In the genomic region with DNA sequence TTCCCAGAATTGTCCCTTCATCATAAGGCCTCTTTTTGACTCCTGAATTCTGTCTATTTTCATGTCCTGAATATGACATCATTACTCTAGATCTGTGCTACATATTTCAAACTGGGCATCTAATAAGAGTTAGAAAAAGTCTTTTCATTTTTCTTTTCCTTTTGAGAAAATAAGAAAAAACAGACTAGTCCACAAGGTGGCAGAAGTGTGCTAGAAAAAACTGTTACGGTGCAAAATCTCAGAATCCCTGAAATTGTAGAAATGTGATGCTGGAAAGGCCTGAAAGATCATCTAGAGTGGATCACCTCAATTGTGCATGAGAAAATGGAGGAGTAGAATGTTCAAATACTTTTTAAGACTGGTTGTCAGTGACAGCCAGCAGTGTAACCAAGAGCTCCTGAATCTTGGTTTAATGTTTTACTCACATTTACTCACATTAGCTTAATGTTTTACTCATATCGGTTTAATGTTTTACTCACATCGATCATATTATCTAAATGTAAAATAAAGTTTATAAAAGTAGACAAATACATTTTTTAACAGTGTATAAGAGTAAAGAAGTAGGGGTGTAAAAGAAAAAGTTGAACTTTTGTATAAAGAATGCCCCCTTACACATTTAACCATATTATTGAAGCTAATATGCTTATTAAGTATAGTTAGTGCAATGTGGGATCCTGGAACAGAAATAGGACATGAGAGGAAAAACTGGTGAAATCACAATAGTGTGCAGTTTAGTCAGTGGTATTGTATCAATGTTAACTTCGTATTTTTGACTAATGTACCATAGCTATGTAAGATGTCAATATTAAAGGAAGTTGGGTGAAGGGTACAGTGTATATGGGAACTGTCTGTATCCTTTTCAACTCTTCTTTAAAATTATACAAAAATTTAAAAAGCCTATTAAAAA, we compare ENCODE assay signal across 9 cellular contexts. TPM values are rescaled to one million over a fixed set of nuclear protein-coding genes. Genes with fewer than 3 reads are reported as not detected.
DNase-seq lines count a peak whose midpoint lies in the region; ATAC-seq and TF ChIP-seq lines count a peak whose summit lies in the region.
"Had no signal": no experiment of that assay in that cellular context is flagged by ENCODE, and none has a peak within 500 bp of the region (broad histone marks: within the 10 kb centered on the region; RNA-seq: fewer than 3 reads in every experiment).

No MANE protein-coding gene starts in this region.

- H3K36me3 ChIP-seq in endodermal cell (ENCODE audit: control insufficient read depth, insufficient read depth, low read length) (no peaks in the 10 kb centered on the region), parathyroid adenoma (ENCODE audit: control insufficient read depth, insufficient read depth, low read length) (no peaks in the 10 kb centered on the region)

- no peak overlapping the region for H3K4me2 ChIP-seq in parathyroid adenoma (ENCODE audit: low read length)

- H3K36me3 Mint-ChIP-seq in endodermal cell (ENCODE audit: low read depth): no peaks in the 10 kb centered on the region
- H3K36me3 Mint-ChIP-seq: CD4-positive, alpha-beta memory T cell had no signal

- H3K4me1 ChIP-seq in endodermal cell (ENCODE audit: control insufficient read depth, insufficient read depth, low read length) (no peaks in the 10 kb centered on the region), parathyroid adenoma (no peaks in the 10 kb centered on the region)

- WGBS in endodermal cell (ENCODE audit: insufficient coverage in 1 of 2, insufficient read length in 1 of 2), 2 experiments: 61 to 77% methylated on average over 2 of the region's 4 CpGs

- TF ChIP-seq CTCF in endodermal cell (conservative IDR thresholded peaks at IDR 0.05) (peak; percentile 75), parathyroid adenoma (IDR thresholded peaks at IDR 0.05) (peak; percentile 35)

- no peaks in the 10 kb centered on the region for H3K4me1 Mint-ChIP-seq in endodermal cell

- DNase-seq in NCI-H1694 treated with DMSO at 0.1 percent for 48 hours (lab: John Stamatoyannopoulos, UW) (peak; percentile 3), NCI-H1694 (lab: John Stamatoyannopoulos, UW) (no peak), NCI-H2227 (lab: John Stamatoyannopoulos, UW; ENCODE audit: unreplicated experiment) (peak; percentile 39), endodermal cell (no peak)
- no peak for DNase-seq in activated CD8-positive, alpha-beta memory T cell treated with anti-CD3 and anti-CD28 coated beads, Interleukin-2, amount 50 U/mL, for 48 hours

- H3K79me2 ChIP-seq in parathyroid adenoma: no peaks in the 10 kb centered on the region

- no peak overlapping the region for H3K27ac Mint-ChIP-seq in endodermal cell
- H3K27ac Mint-ChIP-seq: CD4-positive, alpha-beta memory T cell had no signal

- no peak overlapping the region for H3K4me3 Mint-ChIP-seq in endodermal cell
- H3K4me3 Mint-ChIP-seq: CD4-positive, alpha-beta memory T cell had no signal

- H3K27ac ChIP-seq in endodermal cell (ENCODE audit: low read depth, low read length) (no peak overlapping the region), parathyroid adenoma (no peak overlapping the region)

- H2AFZ ChIP-seq in parathyroid adenoma: no peak overlapping the region

- H3K9ac ChIP-seq in endodermal cell (ENCODE audit: extremely low read depth, low read length, poor library complexity, severe bottlenecking) (no peak overlapping the region), parathyroid adenoma (no peak overlapping the region)

- no peaks in the 10 kb centered on the region for H3K27me3 Mint-ChIP-seq in endodermal cell (ENCODE audit: insufficient read depth)
- H3K27me3 Mint-ChIP-seq: CD4-positive, alpha-beta memory T cell had no signal

- H3K27me3 ChIP-seq in endodermal cell (ENCODE audit: control insufficient read depth, insufficient read depth, low read length, poor library complexity, severe bottlenecking): no peaks in the 10 kb centered on the region
- no peaks in the 10 kb centered on the region for H3K27me3 ChIP-seq in parathyroid adenoma (ENCODE audit: control insufficient read depth, insufficient read depth, low read length)

- ATAC-seq in HG03520 (IDR thresholded peaks at IDR 0.05; ENCODE audit: unreplicated experiment): no peak
- ATAC-seq in GM21529 (IDR thresholded peaks at IDR 0.05; ENCODE audit: unreplicated experiment): no peak

- no peaks in the 10 kb centered on the region for H3K9me3 ChIP-seq in endodermal cell (ENCODE audit: control insufficient read depth, low read length)
- H3K9me3 ChIP-seq in parathyroid adenoma (ENCODE audit: control insufficient read depth, low read length): no peaks in the 10 kb centered on the region

- no peaks in the 10 kb centered on the region for H3K9me3 Mint-ChIP-seq in endodermal cell
- H3K9me3 Mint-ChIP-seq: CD4-positive, alpha-beta memory T cell had no signal

- H3K4me3 ChIP-seq in endodermal cell (ENCODE audit: low read length) (no peak overlapping the region), parathyroid adenoma (ENCODE audit: low read depth, low read length) (no peak overlapping the region)

RNA-seq across cellular contexts. Expression of a gene that starts 15.2 kb away (rescaled TPM):
- not detected for total RNA-seq in endodermal cell
- polyA plus RNA-seq in endodermal cell (2013, experiment 1 of 2): not detected
- not detected for polyA plus RNA-seq in endodermal cell (2013, experiment 2 of 2)
- total RNA-seq: CD4-positive, alpha-beta memory T cell had no signal
- polyA plus RNA-seq: CD4-positive, alpha-beta memory T cell had no signal

RNA-seq across cellular contexts. Expression of a gene that starts 30.3 kb away (rescaled TPM):
- total RNA-seq in endodermal cell: under 1 TPM; 0.20 to 0.46 TPM
- polyA plus RNA-seq in endodermal cell (2013, experiment 1 of 2): 0.85 TPM
- 0.33 TPM for polyA plus RNA-seq in endodermal cell (2013, experiment 2 of 2)
- total RNA-seq: CD4-positive, alpha-beta memory T cell had no signal

RNA-seq across cellular contexts. Expression of a gene that starts 35.1 kb away (rescaled TPM):
- total RNA-seq in endodermal cell: 10 to 100 TPM; 12.6 to 21.6 TPM
- 12.0 TPM for polyA plus RNA-seq in endodermal cell (2013, experiment 1 of 2)
- polyA plus RNA-seq in endodermal cell (2013, experiment 2 of 2): 10.2 TPM

Comparison
In these comparisons a context has a peak if more than half of its experiments do, and no peak if none do; other contexts are left out.
1. DNase-seq: peak in NCI-H1694 treated with DMSO at 0.1 percent for 48 hours (single experiment) and NCI-H2227 (single experiment); none in NCI-H1694 (single experiment), endodermal cell (single experiment) and activated CD8-positive, alpha-beta memory T cell treated with anti-CD3 and anti-CD28 coated beads, Interleukin-2, amount 50 U/mL, for 48 hours (single experiment).